ENCODE assay signal across 20 cellular contexts in the genomic region with DNA sequence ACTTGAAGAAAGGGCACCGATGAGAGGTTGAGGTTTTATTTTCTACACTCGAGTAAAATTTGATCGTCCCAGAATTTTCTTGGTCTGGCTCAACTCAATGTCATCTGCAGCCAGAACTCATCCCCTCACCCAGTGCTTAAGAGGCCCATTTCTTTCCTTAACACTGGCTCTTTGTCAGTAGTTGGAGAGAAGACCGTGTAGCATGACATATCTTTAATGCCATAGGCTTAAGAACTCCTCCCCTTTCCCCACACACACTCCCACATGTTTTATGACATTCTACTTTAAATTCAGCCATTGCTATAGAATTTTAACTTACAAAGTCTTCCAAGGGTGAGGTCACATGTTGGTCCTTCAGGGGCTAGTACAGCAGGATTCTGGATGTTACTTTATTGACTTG. TPM values are rescaled to one million over a fixed set of nuclear protein-coding genes. Genes with fewer than 3 reads are reported as not detected.
DNase-seq lines count a peak whose midpoint lies in the region; ATAC-seq and TF ChIP-seq lines count a peak whose summit lies in the region.
"Had no signal": no experiment of that assay in that cellular context is flagged by ENCODE, and none has a peak within 500 bp of the region (broad histone marks: within the 10 kb centered on the region; RNA-seq: fewer than 3 reads in every experiment).

No MANE protein-coding gene starts in this region.

- no peak overlapping the region for H3K4me2 ChIP-seq in GM23338
- H3K4me2 ChIP-seq: BLaER1 treated with 17β-estradiol and CSF1 and Interleukin-3, amounts not matched to agents 10 nM and 100 nM had no signal

- H2AFZ ChIP-seq in GM23338, result peak overlapping the region; percentile 12; the same call in 1 of the 2 replicates

- H4K20me1 ChIP-seq in GM23338 (replicated peaks; ENCODE audit: insufficient read depth), result no peaks in the 10 kb centered on the region
- H4K20me1 ChIP-seq: BLaER1 treated with 17β-estradiol and CSF1 and Interleukin-3, amounts not matched to agents 10 nM and 100 nM had no signal

- H3K36me3 ChIP-seq in GM23338 (ENCODE audit: insufficient read depth) (no peaks in the 10 kb centered on the region), BE2C (no peaks in the 10 kb centered on the region)
- H3K36me3 ChIP-seq: BLaER1 treated with 17β-estradiol and CSF1 and Interleukin-3, amounts not matched to agents 10 nM and 100 nM had no signal

- TF ChIP-seq CTCF in GM23338 (conservative IDR thresholded peaks at IDR 0.05; ENCODE audit: low read depth in 2 of 2), result no peak
- no peak for TF ChIP-seq CTCF in BE2C (IDR thresholded peaks at IDR 0.05; ENCODE audit: low read depth, low read length)

- H3K27me3 ChIP-seq in GM23338 (ENCODE audit: insufficient read depth) (no peaks in the 10 kb centered on the region), BE2C (peaks cover 9% of the 10 kb centered on the region; the same call in 1 of the 2 replicates)
- H3K27me3 ChIP-seq: BLaER1 treated with 17β-estradiol and CSF1 and Interleukin-3, amounts not matched to agents 10 nM and 100 nM had no signal

- H3F3A ChIP-seq in GM23338 (replicated peaks; ENCODE audit: low read depth), result no peaks in the 10 kb centered on the region

- peaks cover 2% of the 10 kb centered on the region for H3K27me3 Mint-ChIP-seq in GM23338 (ENCODE audit: insufficient read depth, low read depth, poor library complexity)
- H3K27me3 Mint-ChIP-seq: CD4-positive, alpha-beta T cell had no signal

- no peaks in the 10 kb centered on the region for H3K9me2 ChIP-seq in GM23338 (ENCODE audit: insufficient read depth)

- no peaks in the 10 kb centered on the region for H3K79me2 ChIP-seq in GM23338 (replicated peaks; ENCODE audit: insufficient read depth)

- in situ Hi-C loops in SK-MEL-5 (cut with HindIII; ENCODE audit: low pct_unique_long_range_greater_than_20kb, low sequenced_read_pairs), result no loop called here

- DNase-seq in GM23338 (ENCODE audit: low spot score) (no peak), SK-MEL-5 (ENCODE audit: low read depth, low spot score) (peak; percentile 39), NCI-H187 treated with DMSO at 0.1 percent for 48 hours (lab: John Stamatoyannopoulos, UW) (no peak), globus pallidus (ENCODE audit: low spot score) (no peak), BE2C (no peak)
- DNase-seq: 8988T; ACHN; CD4-positive, alpha-beta T cell; CD8-positive, alpha-beta T cell; COR-L47; DMS 273 treated with DMSO at 0.1 percent for 48 hours; DMS153; DMS53; DMS79; DND-41; EL; GDM1 had no signal

- peaks cover 12% of the 10 kb centered on the region; the same call in 2 of the 3 replicates for H3K4me1 Mint-ChIP-seq in GM23338

- H3K9me3 Mint-ChIP-seq in GM23338, result no peaks in the 10 kb centered on the region
- H3K9me3 Mint-ChIP-seq: CD4-positive, alpha-beta T cell; CD8-positive, alpha-beta T cell had no signal

- H3K36me3 Mint-ChIP-seq in GM23338 (ENCODE audit: low read depth), result no peaks in the 10 kb centered on the region
- H3K36me3 Mint-ChIP-seq: CD8-positive, alpha-beta T cell had no signal

- H3K27ac Mint-ChIP-seq in GM23338, result no peak overlapping the region; the same call in 1 of the 2 replicates
- H3K27ac Mint-ChIP-seq: CD4-positive, alpha-beta T cell; CD8-positive, alpha-beta T cell had no signal

- no peak overlapping the region for H3K4me3 ChIP-seq in GM23338
- H3K4me3 ChIP-seq in BE2C (ENCODE audit: low read depth, low read length), result no peak overlapping the region
- H3K4me3 ChIP-seq: BLaER1 treated with 17β-estradiol and CSF1 and Interleukin-3, amounts not matched to agents 10 nM and 100 nM; GM12878 had no signal

- no peak overlapping the region for H3K27ac ChIP-seq in GM23338 (ENCODE audit: low read depth)
- H3K27ac ChIP-seq: BLaER1 treated with 17β-estradiol and CSF1 and Interleukin-3, amounts not matched to agents 10 nM and 100 nM; C4-2B had no signal

- no peak for ATAC-seq in GM23338
- ATAC-seq: CD8-positive, alpha-beta T cell; GM12878 had no signal

- H3K4me1 ChIP-seq in GM23338 (ENCODE audit: insufficient read depth) (peaks cover 12% of the 10 kb centered on the region), BE2C (no peaks in the 10 kb centered on the region)
- H3K4me1 ChIP-seq: BLaER1 treated with 17β-estradiol and CSF1 and Interleukin-3, amounts not matched to agents 10 nM and 100 nM had no signal

- H3K4me3 Mint-ChIP-seq in GM23338, result no peak overlapping the region
- H3K4me3 Mint-ChIP-seq: CD4-positive, alpha-beta T cell; CD8-positive, alpha-beta T cell had no signal

- H3K9me3 ChIP-seq in BE2C, result no peaks in the 10 kb centered on the region
- H3K9me3 ChIP-seq: BLaER1 treated with 17β-estradiol and CSF1 and Interleukin-3, amounts not matched to agents 10 nM and 100 nM had no signal

TF ChIP-seq in GM23338, 12 proteins besides CTCF, POLR2A, EP300 and RAD21:
- TF ChIP-seq ZNF331 (CRISPR knock-in tag; IDR thresholded peaks at IDR 0.05; ENCODE audit: low read depth), result no peak
- no peak for TF ChIP-seq EZH2phosphoT487 (IDR thresholded peaks at IDR 0.05; ENCODE audit: unreplicated experiment)
- no peak for TF ChIP-seq JUNB (IDR thresholded peaks at IDR 0.05; ENCODE audit: unreplicated experiment)
- no peak for TF ChIP-seq POLR2AphosphoS5 (IDR thresholded peaks at IDR 0.05; ENCODE audit: low read depth)
- no peak for TF ChIP-seq EZH2 (IDR thresholded peaks at IDR 0.05; ENCODE audit: low read depth, unreplicated experiment)
- TF ChIP-seq STAT1 (IDR thresholded peaks at IDR 0.05; ENCODE audit: unreplicated experiment), result no peak

RNA-seq across cellular contexts. Expression of a gene that starts 44.2 kb away (rescaled TPM):
- total RNA-seq in GM23338 (2014; rRNA removed; shearing (Covaris generic)), result 33.1 and 34.1 TPM in 2 replicates
- polyA plus RNA-seq in GM23338 (2016; fragmentation: Nextera tagmentation; extraction: Ambion mirVana), result 19.9 and 20.3 TPM in 2 replicates
- 5.8 and 5.9 TPM in 2 replicates for total RNA-seq in SK-MEL-5 (2014; rRNA removed; shearing (Covaris generic))
- polyA plus RNA-seq in SK-MEL-5 (2015; cell fraction: cytosol; rRNA removed), result 9.9 and 31.3 TPM in 2 replicates
- 21.1 and 54.1 TPM in 2 replicates for polyA plus RNA-seq in SK-MEL-5 (2015; cell fraction: nucleus; rRNA removed)
- 19.6 TPM for polyA plus RNA-seq in BE2C (2012; ENCODE audit: insufficient read depth, insufficient read length, low read depth)
